Comparison of ENCODE assay signal across 10 cellular contexts in genomic region chr4:15893967-15894366, GRCh38. TPM values are rescaled to one million over a fixed set of nuclear protein-coding genes. Genes with fewer than 3 reads are reported as not detected.
A peak's percentile ranks its signal among the peaks of the same experiment; 100 is the strongest.
DNase-seq lines count a peak whose midpoint lies in the region; TF ChIP-seq lines count a peak whose summit lies in the region.
"Had no signal": no experiment of that assay in that cellular context is flagged by ENCODE, and none has a peak within 500 bp of the region (broad histone marks: within the 10 kb centered on the region; RNA-seq: fewer than 3 reads in every experiment).

No MANE protein-coding gene starts in this region.

- TF ChIP-seq CTCF in HFFc6 (IDR thresholded peaks at IDR 0.05) (no peak), hepatocyte (IDR thresholded peaks at IDR 0.05; ENCODE audit: poor library complexity) (no peak), vagina (IDR thresholded peaks at IDR 0.05) (no peak)

- H3K27me3 Mint-ChIP-seq in HFFc6 (ENCODE audit: insufficient read depth) = peaks cover 23% of the 10 kb centered on the region

- H3K9me2 ChIP-seq in hepatocyte (replicated peaks; ENCODE audit: insufficient read depth) = no peaks in the 10 kb centered on the region

- no peak overlapping the region for H3K27ac ChIP-seq in hepatocyte
- H3K27ac ChIP-seq in vagina = peak overlapping the region; percentile 42

- H3K27me3 ChIP-seq in hepatocyte (peaks cover 5% of the 10 kb centered on the region), vagina (no peaks in the 10 kb centered on the region)

- no peak overlapping the region for H3K4me3 ChIP-seq in hepatocyte
- no peak overlapping the region for H3K4me3 ChIP-seq in vagina

- TF ChIP-seq POLR2A in vagina (IDR thresholded peaks at IDR 0.05) = no peak

- no peak overlapping the region for H2AFZ ChIP-seq in hepatocyte

- peaks cover 32% of the 10 kb centered on the region for H3K4me1 Mint-ChIP-seq in HFFc6 (ENCODE audit: low read depth)

- intact Hi-C loops in vagina (cut with DNase I) = no loop called here

- H3K36me3 ChIP-seq in hepatocyte (replicated peaks; ENCODE audit: insufficient read depth, low read depth) = no peaks in the 10 kb centered on the region
- H3K36me3 ChIP-seq in vagina = no peaks in the 10 kb centered on the region

- peak overlapping the region; percentile 88 for H3K27ac Mint-ChIP-seq in HFFc6

- H4K20me1 ChIP-seq in hepatocyte (ENCODE audit: insufficient read depth, poor library complexity, severe bottlenecking) = no peaks in the 10 kb centered on the region

- peaks cover 4% of the 10 kb centered on the region; the same call in 1 of the 2 replicates for H3K36me3 Mint-ChIP-seq in HFFc6 (ENCODE audit: low read depth)

- no peak overlapping the region for H3K4me2 ChIP-seq in hepatocyte

- no peaks in the 10 kb centered on the region for H3K4me1 ChIP-seq in hepatocyte (ENCODE audit: insufficient read depth)
- H3K4me1 ChIP-seq in vagina = peaks cover 11% of the 10 kb centered on the region

- peak; percentile 98 for DNase-seq in HFFc6
- DNase-seq in amniotic epithelial cell (ENCODE audit: low read depth) = peak; percentile 97
- peak; percentile 67 for DNase-seq in hepatocyte (ENCODE audit: low spot score)
- peak in 1 of 2 donors; percentile 58 for DNase-seq in vagina (ENCODE audit: extremely low spot score in 2 of 2)
- DNase-seq in KG1 (lab: John Stamatoyannopoulos, UW) = no peak
- DNase-seq in stimulated activated CD4-positive, alpha-beta T cell treated with anti-CD3 and anti-CD28 coated beads, Interleukin-2, amount 100 ng/mL, for 24 hours = no peak
- no peak for DNase-seq in middle frontal gyrus (ENCODE audit: extremely low spot score, low spot score)
- DNase-seq: kidney, MV-4-11, posterior cingulate gyrus had no signal

- 71% methylated on average over 4 of the region's 4 CpGs for WGBS in hepatocyte (ENCODE audit: low lambda C conversion rate, missing lambda C conversion rate)

- no peaks in the 10 kb centered on the region for H3K79me2 ChIP-seq in hepatocyte

- H3K9me3 ChIP-seq in hepatocyte (ENCODE audit: low read depth) (no peaks in the 10 kb centered on the region), vagina (no peaks in the 10 kb centered on the region)

- H3K9me3 Mint-ChIP-seq in HFFc6 = no peaks in the 10 kb centered on the region

- peak overlapping the region; percentile 27 for H3K4me3 Mint-ChIP-seq in HFFc6

RNA-seq across cellular contexts. Expression of gene FGFBP1, which starts 44.6 kb away (rescaled TPM):
- not detected for total RNA-seq in HFFc6 (2021; fragmentation: NEBNext Ultra II Directional; extraction: Animal tissue kit (Norgen Biotek cat#: 25700))
- 2.2 and 2.8 TPM in 2 replicates for total RNA-seq in hepatocyte
- 1.7 and 1.8 TPM in 2 replicates for polyA plus RNA-seq in hepatocyte
- total RNA-seq in vagina = 61.9 TPM

Comparison
In these comparisons a context has a peak if more than half of its experiments do, and no peak if none do; other contexts are left out.
1. DNase-seq: peak in HFFc6 (single experiment), amniotic epithelial cell (single experiment) and hepatocyte (single experiment); none in KG1 (single experiment), stimulated activated CD4-positive, alpha-beta T cell treated with anti-CD3 and anti-CD28 coated beads, Interleukin-2, amount 100 ng/mL, for 24 hours (0 of 2) and middle frontal gyrus (single experiment).
2. RNA of gene FGFBP1, which starts 44.6 kb away (total RNA-seq): 61.9 TPM in vagina (single experiment); 2.2 to 2.8 TPM in hepatocyte and not detected in HFFc6; every median in the first group is over 10 times any median in the second.